9 cellular contexts compared by ENCODE assay signal in genomic region chr12:121781751-121782615, GRCh38. TPM values are rescaled to one million over a fixed set of nuclear protein-coding genes. Genes with fewer than 3 reads are reported as not detected.
DNase-seq lines count a peak whose midpoint lies in the region; ATAC-seq and TF ChIP-seq lines count a peak whose summit lies in the region.
"Had no signal": no experiment of that assay in that cellular context is flagged by ENCODE, and none has a peak within 500 bp of the region (broad histone marks: within the 10 kb centered on the region; RNA-seq: fewer than 3 reads in every experiment).

No MANE protein-coding gene starts in this region.

- H3K9me3 ChIP-seq in body of pancreas = no peaks in the 10 kb centered on the region

- peaks cover 59% of the 10 kb centered on the region for H3K4me1 Mint-ChIP-seq in activated CD8-positive, alpha-beta T cell treated with anti-CD3 and anti-CD28 coated beads for 36 hours (ENCODE audit: low read depth)
- H3K4me1 Mint-ChIP-seq in stimulated activated memory B cell treated with anti-CD40 and anti-IgM and Interleukin-4, amounts not matched to agents 10 μg/mL and 1 μg/mL and 100 μg/mL, for 72 hours = peaks cover 76% of the 10 kb centered on the region

- H3K4me1 ChIP-seq in body of pancreas = peaks cover 4% of the 10 kb centered on the region

- no peak for TF ChIP-seq POLR2A in body of pancreas (IDR thresholded peaks at IDR 0.05)

- ATAC-seq in HG03175 (IDR thresholded peaks at IDR 0.05; ENCODE audit: unreplicated experiment) (peak; percentile 50), Right ventricle myocardium superior (ENCODE audit: poor library complexity) (peak; percentile 19), body of pancreas (no peak)
- peak; percentile 79 for ATAC-seq in activated CD8-positive, alpha-beta T cell treated with anti-CD3 and anti-CD28 coated beads for 36 hours
- peak; percentile 92 for ATAC-seq in stimulated activated memory B cell treated with anti-CD40 and anti-IgM and Interleukin-4, amounts not matched to agents 10 μg/mL and 1 μg/mL and 100 μg/mL, for 72 hours

- no peak overlapping the region for H3K27ac ChIP-seq in body of pancreas
- H3K27ac ChIP-seq: C4-2B had no signal

- H3K27ac Mint-ChIP-seq in activated CD8-positive, alpha-beta T cell treated with anti-CD3 and anti-CD28 coated beads for 36 hours = peak overlapping the region; percentile 92
- H3K27ac Mint-ChIP-seq in stimulated activated memory B cell treated with anti-CD40 and anti-IgM and Interleukin-4, amounts not matched to agents 10 μg/mL and 1 μg/mL and 100 μg/mL, for 72 hours = peak overlapping the region; percentile 95

- H3K27me3 ChIP-seq in body of pancreas = no peaks in the 10 kb centered on the region

- no peaks in the 10 kb centered on the region for H3K36me3 ChIP-seq in body of pancreas (replicated peaks in 1 of 2; ENCODE audit: insufficient read depth in 1 of 2, low read depth in 2 of 2)

- WGBS in body of pancreas, 2 donors = 56 to 67% methylated on average over 21 of the region's 21 CpGs

- DNase-seq in activated CD4-positive, alpha-beta T cell treated with anti-CD3 and anti-CD28 coated beads for 4 hours = peak; percentile 60 to 64
- DNase-seq in activated CD4-positive, alpha-beta T cell treated with anti-CD3 and anti-CD28 coated beads, Interleukin-2, amount 50 U/mL, for 1 hour = no peak
- DNase-seq in activated CD8-positive, alpha-beta T cell treated with anti-CD3 and anti-CD28 coated beads for 36 hours = peak; percentile 89
- DNase-seq in Right ventricle myocardium superior = no peak
- no peak for DNase-seq in body of pancreas
- DNase-seq in NK-92 treated with Interleukin-12 subunit alpha and Interleukin-12 subunit beta, amount 100 ng/mL, for 24 hours (lab: John Stamatoyannopoulos, UW) = no peak

- no peak overlapping the region for H3K4me3 ChIP-seq in body of pancreas

- TF ChIP-seq CTCF in activated CD8-positive, alpha-beta T cell treated with anti-CD3 and anti-CD28 coated beads for 36 hours (IDR thresholded peaks at IDR 0.05) = no peak
- no peak for TF ChIP-seq CTCF in body of pancreas (IDR thresholded peaks at IDR 0.05)

- CTCF ChIA-PET in activated CD8-positive, alpha-beta T cell treated with anti-CD3 and anti-CD28 coated beads for 36 hours (lab: Charles Lee) = interaction anchor here (0.7 to 14.8 kb wide), 13 partner anchors 9 to 107 kb away, joined by 3 to 420 read pairs (median 4); partner anchors contain the start of genes PSMD9, RHOF and TMEM120B

- no peaks in the 10 kb centered on the region for H3K9me3 Mint-ChIP-seq in activated CD8-positive, alpha-beta T cell treated with anti-CD3 and anti-CD28 coated beads for 36 hours
- H3K9me3 Mint-ChIP-seq in stimulated activated memory B cell treated with anti-CD40 and anti-IgM and Interleukin-4, amounts not matched to agents 10 μg/mL and 1 μg/mL and 100 μg/mL, for 72 hours = no peaks in the 10 kb centered on the region

- intact Hi-C loops in activated CD8-positive, alpha-beta T cell treated with anti-CD3 and anti-CD28 coated beads for 36 hours (cut with micrococcal nuclease) = no loop called here
- intact Hi-C loops in Right ventricle myocardium superior (cut with DNase I) (no loop called here), body of pancreas (cut with DNase I) (no loop called here)

- peak overlapping the region; percentile 59 for H3K4me3 Mint-ChIP-seq in activated CD8-positive, alpha-beta T cell treated with anti-CD3 and anti-CD28 coated beads for 36 hours
- peak overlapping the region; percentile 70 for H3K4me3 Mint-ChIP-seq in stimulated activated memory B cell treated with anti-CD40 and anti-IgM and Interleukin-4, amounts not matched to agents 10 μg/mL and 1 μg/mL and 100 μg/mL, for 72 hours

- POLR2A ChIA-PET in activated CD8-positive, alpha-beta T cell treated with anti-CD3 and anti-CD28 coated beads for 36 hours (lab: Charles Lee) = interaction anchor here (0.6 to 30.9 kb wide), 7 partner anchors 9 to 166 kb away, joined by 3 to 683 read pairs (median 3); partner anchors contain the start of genes RHOF and SETD1B

- H3K27me3 Mint-ChIP-seq in activated CD8-positive, alpha-beta T cell treated with anti-CD3 and anti-CD28 coated beads for 36 hours = no peaks in the 10 kb centered on the region
- no peaks in the 10 kb centered on the region for H3K27me3 Mint-ChIP-seq in stimulated activated memory B cell treated with anti-CD40 and anti-IgM and Interleukin-4, amounts not matched to agents 10 μg/mL and 1 μg/mL and 100 μg/mL, for 72 hours

- peaks cover 45% of the 10 kb centered on the region for H3K36me3 Mint-ChIP-seq in activated CD8-positive, alpha-beta T cell treated with anti-CD3 and anti-CD28 coated beads for 36 hours (ENCODE audit: low read depth)
- H3K36me3 Mint-ChIP-seq in stimulated activated memory B cell treated with anti-CD40 and anti-IgM and Interleukin-4, amounts not matched to agents 10 μg/mL and 1 μg/mL and 100 μg/mL, for 72 hours = peaks cover 45% of the 10 kb centered on the region

RNA-seq across cellular contexts. Expression of gene RHOF, which starts 11.5 kb away (rescaled TPM):
- 100 to 1,000 TPM; 108 to 116 TPM for total RNA-seq in activated CD8-positive, alpha-beta T cell treated with anti-CD3 and anti-CD28 coated beads for 36 hours
- 41.8 TPM for total RNA-seq in Right ventricle myocardium superior
- total RNA-seq in body of pancreas = 10 to 100 TPM in 1 of 2 donors, 1 to 10 TPM in 1; 9.9 to 10.2 TPM

RNA-seq across cellular contexts. Expression of gene SETD1B, which starts 21.8 kb away (rescaled TPM):
- 10 to 100 TPM; 13.3 TPM for total RNA-seq in activated CD8-positive, alpha-beta T cell treated with anti-CD3 and anti-CD28 coated beads for 36 hours
- 8.6 TPM for total RNA-seq in Right ventricle myocardium superior
- 10 to 100 TPM in 1 of 2 donors, 1 to 10 TPM in 1; 9.1 to 15.8 TPM for total RNA-seq in body of pancreas

Comparison
In these comparisons a context has a peak if more than half of its experiments do, and no peak if none do; other contexts are left out.
1. DNase-seq: peak in activated CD4-positive, alpha-beta T cell treated with anti-CD3 and anti-CD28 coated beads for 4 hours (2 of 2) and activated CD8-positive, alpha-beta T cell treated with anti-CD3 and anti-CD28 coated beads for 36 hours (single experiment); none in activated CD4-positive, alpha-beta T cell treated with anti-CD3 and anti-CD28 coated beads, Interleukin-2, amount 50 U/mL, for 1 hour (single experiment), Right ventricle myocardium superior (single experiment), body of pancreas (0 of 4) and NK-92 treated with Interleukin-12 subunit alpha and Interleukin-12 subunit beta, amount 100 ng/mL, for 24 hours (single experiment).